In genomic region chr1:168893359-168893791, GRCh38 we compare ENCODE assay signal across 12 cellular contexts.
A peak's percentile ranks its signal among the peaks of the same experiment; 100 is the strongest.
DNase-seq lines count a peak whose midpoint lies in the region; ATAC-seq, FAIRE-seq and TF ChIP-seq lines count a peak whose summit lies in the region.
"Had no signal": no experiment of that assay in that cellular context is flagged by ENCODE, and none has a peak within 500 bp of the region (broad histone marks: within the 10 kb centered on the region; RNA-seq: fewer than 3 reads in every experiment).

No MANE protein-coding gene starts in this region.

- H2BK5ac ChIP-seq in mesenchymal stem cell (ENCODE audit: low read depth, low read length, poor library complexity, severe bottlenecking): no peak overlapping the region

- H3K18ac ChIP-seq in mesenchymal stem cell (ENCODE audit: low read depth in 1 of 2, low read length in 2 of 2): no peak overlapping the region

- H2BK120ac ChIP-seq in mesenchymal stem cell (ENCODE audit: low read depth, low read length): no peak overlapping the region

- H3K9me3 ChIP-seq in mesenchymal stem cell (ENCODE audit: control insufficient read depth, low read length) (peaks cover 3% of the 10 kb centered on the region), thoracic aorta (no peaks in the 10 kb centered on the region)

- H3K4me1 ChIP-seq in mesenchymal stem cell (ENCODE audit: control insufficient read depth, insufficient read depth, low read depth, low read length) (no peaks in the 10 kb centered on the region), thoracic aorta (ENCODE audit: control insufficient read depth in 1 of 2, low read depth in 2 of 2) (peaks cover 0 to 17% of the 10 kb centered on the region in 2 donors)

- no peak overlapping the region for H4K8ac ChIP-seq in mesenchymal stem cell (ENCODE audit: low read length)

- no peak overlapping the region for H3K14ac ChIP-seq in mesenchymal stem cell (ENCODE audit: low read length in 2 of 2)

- H3K4ac ChIP-seq in mesenchymal stem cell (ENCODE audit: low read depth in 1 of 2, low read length in 2 of 2): no peak overlapping the region

- H3K27me3 ChIP-seq in mesenchymal stem cell (ENCODE audit: control insufficient read depth in 1 of 2, insufficient read depth in 1 of 2, low read length in 2 of 2) (peaks cover 0 to 4% of the 10 kb centered on the region in 2 experiments), thoracic aorta (replicated peaks; ENCODE audit: insufficient read depth) (no peaks in the 10 kb centered on the region)

- H3K4me3 ChIP-seq in epithelial cell of esophagus (ENCODE audit: low read length): no peak overlapping the region
- peak overlapping the region in 1 of 2 experiments; percentile 30 for H3K4me3 ChIP-seq in mesenchymal stem cell (ENCODE audit: insufficient read depth in 1 of 2, low read depth in 1 of 2, low read length in 2 of 2)
- H3K4me3 ChIP-seq in thoracic aorta: no peak overlapping the region

- ATAC-seq in thoracic aorta (ENCODE audit: insufficient number of reproducible peaks, low FRiP score, low read depth) (peak; percentile 89), HG02973 (IDR thresholded peaks at IDR 0.05; ENCODE audit: unreplicated experiment) (no peak)
- ATAC-seq: stimulated activated naive CD8-positive, alpha-beta T cell treated with anti-CD3 and anti-CD28 coated beads, Interleukin-15, Interleukin-2, amounts not matched to agents 100 U/mL and 50 U/mL, for 24 hours had no signal

- H3K9ac ChIP-seq in mesenchymal stem cell (ENCODE audit: low read length): peak overlapping the region; percentile 56

- DNase-seq in NCI-H1694 treated with DMSO at 0.1 percent for 48 hours (lab: John Stamatoyannopoulos, UW): peak; percentile 19
- peak; percentile 91 for DNase-seq in epithelial cell of esophagus (ENCODE audit: low read depth)
- no peak for DNase-seq in mesenchymal stem cell
- peak; percentile 21 for DNase-seq in thoracic aorta (ENCODE audit: low spot score)
- DNase-seq in activated effector memory CD4-positive, alpha-beta T cell treated with anti-CD3 and anti-CD28 coated beads, Interleukin-2, amount 50 U/mL, for 16 hours: no peak
- DNase-seq in activated CD4-positive, alpha-beta T cell treated with anti-CD3 and anti-CD28 coated beads, Interleukin-2, amount 50 U/mL, for 1 hour: no peak
- DNase-seq in frontal cortex (ENCODE audit: low spot score in 2 of 2): no peak
- DNase-seq: activated B cell treated with CpG ODN at 0.5 μM for 24 hours; naive B cell; NCI-H1436 treated with DMSO at 0.1 percent for 48 hours; stimulated activated naive CD8-positive, alpha-beta T cell treated with anti-CD3 and anti-CD28 coated beads, Interleukin-15, Interleukin-2, amounts not matched to agents 100 U/mL and 50 U/mL, for 24 hours had no signal

- FAIRE-seq in frontal cortex (lab: Jason Lieb, UNC): no peak

- WGBS in mesenchymal stem cell: 90% methylated on average over 3 of the region's 3 CpGs

- H3K4me2 ChIP-seq in mesenchymal stem cell (ENCODE audit: low read length, poor library complexity, severe bottlenecking): no peak overlapping the region

- no peak overlapping the region for H2BK12ac ChIP-seq in mesenchymal stem cell (ENCODE audit: low read length in 2 of 2)

- H3K23ac ChIP-seq in mesenchymal stem cell (ENCODE audit: low read length in 2 of 2): no peak overlapping the region

- H2AK5ac ChIP-seq in mesenchymal stem cell (ENCODE audit: low read length, severe bottlenecking): no peak overlapping the region

- H3K36me3 ChIP-seq in mesenchymal stem cell (ENCODE audit: control insufficient read depth in 1 of 2, insufficient read depth in 2 of 2, low read depth in 1 of 2, low read length in 2 of 2): no peaks in the 10 kb centered on the region
- no peaks in the 10 kb centered on the region for H3K36me3 ChIP-seq in thoracic aorta

- no peaks in the 10 kb centered on the region for H3K79me1 ChIP-seq in mesenchymal stem cell (replicated peaks; ENCODE audit: low read length, poor library complexity, severe bottlenecking)

- no peak overlapping the region for H4K91ac ChIP-seq in mesenchymal stem cell (ENCODE audit: low read length)

- no peak overlapping the region for H2AFZ ChIP-seq in mesenchymal stem cell (ENCODE audit: low read depth, low read length)

- no peak for TF ChIP-seq CTCF in epithelial cell of esophagus (IDR thresholded peaks at IDR 0.05; ENCODE audit: insufficient read depth, low read depth, low read length, missing control alignments)
- no peak for TF ChIP-seq CTCF in thoracic aorta (IDR thresholded peaks at IDR 0.05)

- no peak overlapping the region for H3K27ac ChIP-seq in mesenchymal stem cell (ENCODE audit: low read length, poor library complexity, severe bottlenecking)
- H3K27ac ChIP-seq in thoracic aorta: peak overlapping the region; percentile 48 to 67

- no peak overlapping the region for H2BK15ac ChIP-seq in mesenchymal stem cell (ENCODE audit: low read depth, poor library complexity, severe bottlenecking)

Comparison
In these comparisons a context has a peak if more than half of its experiments do, and no peak if none do; other contexts are left out.
1. DNase-seq: peak in NCI-H1694 treated with DMSO at 0.1 percent for 48 hours (single experiment), epithelial cell of esophagus (single experiment) and thoracic aorta (single experiment); none in mesenchymal stem cell (single experiment), activated effector memory CD4-positive, alpha-beta T cell treated with anti-CD3 and anti-CD28 coated beads, Interleukin-2, amount 50 U/mL, for 16 hours (single experiment), activated CD4-positive, alpha-beta T cell treated with anti-CD3 and anti-CD28 coated beads, Interleukin-2, amount 50 U/mL, for 1 hour (single experiment) and frontal cortex (0 of 2).